In genomic region chr12:120132863-120133385, GRCh38 we compare ENCODE assay signal across 11 cellular contexts. TPM values are rescaled to one million over a fixed set of nuclear protein-coding genes. Genes with fewer than 3 reads are reported as not detected.
A peak's percentile ranks its signal among the peaks of the same experiment; 100 is the strongest.
DNase-seq lines count a peak whose midpoint lies in the region; ATAC-seq and TF ChIP-seq lines count a peak whose summit lies in the region.
"Had no signal": no experiment of that assay in that cellular context is flagged by ENCODE, and none has a peak within 500 bp of the region (broad histone marks: within the 10 kb centered on the region; RNA-seq: fewer than 3 reads in every experiment).

No MANE protein-coding gene starts in this region.

- no peak overlapping the region for H3K27ac Mint-ChIP-seq in HFFc6

- DNase-seq in GM13976 (ENCODE audit: low spot score) (peak; percentile 81), RWPE1 (ENCODE audit: low spot score) (no peak), NCI-H146 treated with DMSO at 0.1 percent for 48 hours (lab: John Stamatoyannopoulos, UW; ENCODE audit: unreplicated experiment) (no peak), HuH-7.5 (ENCODE audit: low spot score) (no peak), HFFc6 (no peak), UCSD-AML1 (lab: John Stamatoyannopoulos, UW; ENCODE audit: unreplicated experiment) (no peak)
- DNase-seq: activated CD4-positive, alpha-beta T cell treated with anti-CD3 and anti-CD28 coated beads, Interleukin-2, amount 50 U/mL, for 48 hours; NCI-H524 had no signal

- ATAC-seq in GM19397 (IDR thresholded peaks at IDR 0.05; ENCODE audit: unreplicated experiment) = peak; percentile 87
- peak; percentile 89 for ATAC-seq in HG02973 (IDR thresholded peaks at IDR 0.05; ENCODE audit: unreplicated experiment)

- no peak for TF ChIP-seq CTCF in GM13976 (IDR thresholded peaks at IDR 0.05; ENCODE audit: borderline replicate concordance, control extremely low read depth, extremely low read depth, insufficient read depth, missing control alignments)
- TF ChIP-seq CTCF in RWPE1 (conservative IDR thresholded peaks at IDR 0.05; ENCODE audit: low read depth) = no peak
- no peak for TF ChIP-seq CTCF in HFFc6 (IDR thresholded peaks at IDR 0.05)

- H3K4me1 Mint-ChIP-seq in HFFc6 (ENCODE audit: low read depth) = no peaks in the 10 kb centered on the region

- no peak overlapping the region for H3K4me3 Mint-ChIP-seq in HFFc6

- no peaks in the 10 kb centered on the region for H3K9me3 Mint-ChIP-seq in HFFc6

- peaks cover 28% of the 10 kb centered on the region for H3K36me3 Mint-ChIP-seq in HFFc6 (ENCODE audit: low read depth)

- POLR2A ChIA-PET in RWPE1 (lab: Yijun Ruan, JAX; ENCODE audit: low non-redundant PET) = no interaction called here

- H3K27ac ChIP-seq in RWPE1 = peak overlapping the region; percentile 11; the same call in 1 of the 2 replicates
- H3K27ac ChIP-seq: neutrophil had no signal

- CTCF ChIA-PET in RWPE1 (lab: Yijun Ruan, JAX) = interaction anchor here (1.6 kb wide), 1 partner anchor 10 kb away, joined by 4 read pairs; no protein-coding TSS in a partner anchor

- peaks cover 1% of the 10 kb centered on the region; the same call in 1 of the 2 replicates for H3K27me3 Mint-ChIP-seq in HFFc6 (ENCODE audit: insufficient read depth)

- in situ Hi-C loops in GM13976 (cut with MboI; ENCODE audit: low sequenced_read_pairs, unreplicated experiment) = no loop called here

RNA-seq across cellular contexts. Expression of gene RAB35, which starts 16.4 kb away (rescaled TPM):
- 10 to 100 TPM; 50.5 to 62.0 (median 55.3) TPM for total RNA-seq in HFFc6 (2021; fragmentation: NEBNext Ultra II Directional; extraction: Animal tissue kit (Norgen Biotek cat#: 25700))
